Comparison of ENCODE assay signal across 8 cellular contexts in the genomic region with DNA sequence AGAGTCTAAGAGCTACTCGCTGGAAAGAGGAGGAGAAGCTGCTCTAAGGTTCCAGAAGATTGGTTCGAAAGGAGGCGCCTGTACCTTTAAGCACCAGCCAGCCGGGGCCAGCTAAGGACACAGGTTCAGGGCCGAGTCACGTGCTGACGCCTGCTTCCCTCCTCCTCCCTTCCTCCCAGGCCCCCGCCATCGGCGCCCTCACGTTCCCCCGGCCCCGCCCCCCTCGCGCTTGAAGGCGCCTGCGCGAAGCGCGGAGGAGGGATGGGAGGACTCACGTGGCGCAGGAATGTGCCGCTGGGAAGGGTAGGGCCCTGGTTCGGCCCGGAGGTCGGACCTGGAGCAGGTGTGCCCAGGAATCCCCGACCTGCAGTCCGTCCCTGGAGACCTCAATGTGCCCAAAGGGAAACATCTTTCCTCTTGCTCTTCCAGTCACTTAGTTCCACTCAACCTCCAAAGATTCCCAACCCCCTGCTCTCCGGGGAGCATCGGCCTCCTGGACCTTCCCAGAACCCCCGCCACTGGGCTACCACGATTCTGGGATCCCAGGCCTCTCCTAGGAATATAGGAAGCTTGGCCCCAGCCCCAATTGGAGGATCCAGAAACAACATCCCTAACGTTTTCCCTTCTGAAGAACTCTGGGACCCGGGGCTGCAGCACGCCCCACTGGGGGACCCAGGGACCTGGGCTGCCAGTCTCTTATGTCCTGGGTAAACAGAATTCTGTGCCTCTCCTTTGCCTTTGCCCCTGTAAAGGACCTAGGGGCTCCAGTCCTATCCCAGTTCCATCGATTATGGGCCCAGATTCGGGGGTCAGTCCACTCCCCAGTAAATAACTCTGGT. TPM values are rescaled to one million over a fixed set of nuclear protein-coding genes. Genes with fewer than 3 reads are reported as not detected.
DNase-seq lines count a peak whose midpoint lies in the region; ATAC-seq, FAIRE-seq and TF ChIP-seq lines count a peak whose summit lies in the region.

No MANE protein-coding gene starts in this region.

- ATAC-seq in HG03139 (IDR thresholded peaks at IDR 0.05; ENCODE audit: unreplicated experiment): peak; percentile 39
- ATAC-seq in central memory CD8-positive, alpha-beta T cell (replicated peaks; ENCODE audit: extremely low read depth, poor library complexity, severe bottlenecking): no peak
- no peak for ATAC-seq in HG03159 (IDR thresholded peaks at IDR 0.05; ENCODE audit: unreplicated experiment)

- H3K27ac Mint-ChIP-seq in central memory CD8-positive, alpha-beta T cell (ENCODE audit: low read depth): peak overlapping the region; percentile 79

- peak; percentile 91 for DNase-seq in NCI-H446 treated with DMSO at 0.1 percent for 48 hours (lab: John Stamatoyannopoulos, UW)
- DNase-seq in activated CD4-positive, CD25-positive, alpha-beta regulatory T cell treated with anti-CD3 and anti-CD28 coated beads, Interleukin-2, amount 50 U/mL, for 72 hours: peak; percentile 91
- peak; percentile 70 to 76 for DNase-seq in central memory CD8-positive, alpha-beta T cell (ENCODE audit: low spot score in 2 of 2)
- DNase-seq in keratinocyte (ENCODE audit: low read depth, low spot score): peak; percentile 84
- DNase-seq in stimulated activated CD4-positive, alpha-beta T cell treated with anti-CD3 and anti-CD28 coated beads, Interleukin-12 subunit alpha, Interleukin-12 subunit beta, amount 100 ng/mL, for 4 hours: peak; percentile 95

- dilution Hi-C loops in keratinocyte (cut with MboI; ENCODE audit: extremely low pct_ligation_motif_present, low sequenced_read_pairs): no loop called here

- no peaks in the 10 kb centered on the region for H4K20me1 ChIP-seq in keratinocyte (ENCODE audit: control insufficient read depth, extremely low read depth, insufficient read depth, low read length)

- no peaks in the 10 kb centered on the region for H3K79me2 ChIP-seq in keratinocyte (ENCODE audit: control insufficient read depth, insufficient read depth, low read length)

- peak overlapping the region; percentile 86 for H3K4me2 ChIP-seq in keratinocyte (ENCODE audit: control insufficient read depth, extremely low read depth, insufficient read depth, low read depth, low read length)

- peak; percentile 77 for FAIRE-seq in keratinocyte (lab: Jason Lieb, UNC)

- H3K27ac ChIP-seq in keratinocyte (ENCODE audit: control insufficient read depth, insufficient read depth, low read length): peak overlapping the region; percentile 82

- H3K36me3 ChIP-seq in keratinocyte (ENCODE audit: control insufficient read depth in 2 of 2, extremely low read depth in 1 of 2, insufficient read depth in 2 of 2, low read length in 2 of 2): no peaks in the 10 kb centered on the region

- peaks cover 39% of the 10 kb centered on the region for H3K4me1 Mint-ChIP-seq in central memory CD8-positive, alpha-beta T cell

- peak overlapping the region; percentile 78 for H2AFZ ChIP-seq in keratinocyte (ENCODE audit: control insufficient read depth, low read length)

- H3K4me3 ChIP-seq in GM08714 (ENCODE audit: low read length) (peak overlapping the region; percentile 48; the same call in 1 of the 2 replicates), keratinocyte (ENCODE audit: control insufficient read depth in 2 of 3, extremely low read depth in 1 of 3, insufficient read depth in 2 of 3, low read depth in 1 of 3, low read length in 3 of 3) (peak overlapping the region in 2 of 3 experiments; percentile 32 to 59)

- H3K27me3 Mint-ChIP-seq in central memory CD8-positive, alpha-beta T cell: no peaks in the 10 kb centered on the region

- peaks cover 41% of the 10 kb centered on the region for H3K36me3 Mint-ChIP-seq in central memory CD8-positive, alpha-beta T cell (ENCODE audit: insufficient read depth)

- peaks cover 55% of the 10 kb centered on the region for H3K4me1 ChIP-seq in keratinocyte (ENCODE audit: control insufficient read depth, extremely low read depth, insufficient read depth, low read length)

- H3K9me3 Mint-ChIP-seq in central memory CD8-positive, alpha-beta T cell: no peaks in the 10 kb centered on the region

- peak overlapping the region; percentile 57 for H3K9ac ChIP-seq in keratinocyte (ENCODE audit: control insufficient read depth, extremely low read depth, insufficient read depth, low read length)

- H3K9me3 ChIP-seq in keratinocyte (ENCODE audit: control insufficient read depth, low read depth, low read length): no peaks in the 10 kb centered on the region

- TF ChIP-seq CTCF in keratinocyte (optimal IDR thresholded peaks at IDR 0.05 in 1 of 3, IDR thresholded peaks at IDR 0.05 in 1 of 3, conservative IDR thresholded peaks at IDR 0.05 in 1 of 3; ENCODE audit: extremely low read depth in 1 of 3, insufficient read depth in 2 of 3, low read length in 3 of 3): no peak

- no peaks in the 10 kb centered on the region for H3K27me3 ChIP-seq in keratinocyte (ENCODE audit: control insufficient read depth, extremely low read depth, insufficient read depth, low read length)

- peak overlapping the region; percentile 85 for H3K4me3 Mint-ChIP-seq in central memory CD8-positive, alpha-beta T cell

- H3K9me1 ChIP-seq in keratinocyte (ENCODE audit: control insufficient read depth, extremely low read depth, insufficient read depth, low read length): no peaks in the 10 kb centered on the region

RNA-seq across cellular contexts. Expression of a gene that starts 2.5 kb away (rescaled TPM):
- polyA plus RNA-seq in keratinocyte: 0.79 to 2.0 TPM (median 1.0 TPM) in 3 replicates
- 19.6 TPM for polyA plus RNA-seq in keratinocyte (2011; ENCODE audit: low read depth)
- polyA plus RNA-seq in keratinocyte (2011; cell fraction: cytosol; rRNA removed): 0.47 and 1.4 TPM in 2 replicates
- 1.0 and 1.6 TPM in 2 replicates for polyA plus RNA-seq in keratinocyte (2011; cell fraction: nucleus; rRNA removed)
- 1.7 and 10.8 TPM in 2 replicates for polyA plus RNA-seq in keratinocyte (2012; ENCODE audit: low replicate concordance)
- 0.53 to 2.1 TPM (median 1.0 TPM) in 3 replicates for polyA minus RNA-seq in keratinocyte
- 2.9 TPM for polyA minus RNA-seq in keratinocyte (2011; cell fraction: cytosol; rRNA and poly(A)+ RNA removed)
- polyA minus RNA-seq in keratinocyte (2011; cell fraction: nucleus; rRNA and poly(A)+ RNA removed): 0.42 and 1.3 TPM in 2 replicates

RNA-seq across cellular contexts. Expression of a gene that starts 11.3 kb away (rescaled TPM):
- polyA plus RNA-seq in keratinocyte: 1.6 to 3.9 TPM (median 1.7 TPM) in 3 replicates
- polyA plus RNA-seq in keratinocyte (2011; ENCODE audit: low read depth): 1.6 TPM
- polyA plus RNA-seq in keratinocyte (2011; cell fraction: cytosol; rRNA removed): 2.2 and 3.1 TPM in 2 replicates
- 2.3 and 3.2 TPM in 2 replicates for polyA plus RNA-seq in keratinocyte (2011; cell fraction: nucleus; rRNA removed)
- polyA plus RNA-seq in keratinocyte (2012; ENCODE audit: low replicate concordance): 7.9 and 10.6 TPM in 2 replicates
- polyA minus RNA-seq in keratinocyte: 0.64 to 4.7 TPM (median 2.9 TPM) in 3 replicates
- 3.1 TPM for polyA minus RNA-seq in keratinocyte (2011; cell fraction: cytosol; rRNA and poly(A)+ RNA removed)
- 1.8 and 5.6 TPM in 2 replicates for polyA minus RNA-seq in keratinocyte (2011; cell fraction: nucleus; rRNA and poly(A)+ RNA removed)

RNA-seq across cellular contexts. Expression of a gene that starts 15.3 kb away (rescaled TPM):
- 2.8 to 3.8 TPM (median 3.4 TPM) in 3 replicates for polyA plus RNA-seq in keratinocyte
- 1.1 TPM for polyA plus RNA-seq in keratinocyte (2011; ENCODE audit: low read depth)
- 1.6 and 4.5 TPM in 2 replicates for polyA plus RNA-seq in keratinocyte (2011; cell fraction: cytosol; rRNA removed)
- polyA plus RNA-seq in keratinocyte (2011; cell fraction: nucleus; rRNA removed): 8.2 and 10.9 TPM in 2 replicates
- polyA plus RNA-seq in keratinocyte (2012; ENCODE audit: low replicate concordance): 2.2 and 6.7 TPM in 2 replicates
- polyA minus RNA-seq in keratinocyte: 4.0 to 7.1 TPM (median 4.4 TPM) in 3 replicates
- polyA minus RNA-seq in keratinocyte (2011; cell fraction: cytosol; rRNA and poly(A)+ RNA removed): 5.8 TPM
- polyA minus RNA-seq in keratinocyte (2011; cell fraction: nucleus; rRNA and poly(A)+ RNA removed): 5.1 and 5.2 TPM in 2 replicates

RNA-seq across cellular contexts. Expression of a gene that starts 15.7 kb away (rescaled TPM):
- polyA plus RNA-seq in keratinocyte: 1,010 to 1,534 TPM (median 1,015 TPM) in 3 replicates
- 166 TPM for polyA plus RNA-seq in keratinocyte (2011; ENCODE audit: low read depth)
- 744 and 1,244 TPM in 2 replicates for polyA plus RNA-seq in keratinocyte (2011; cell fraction: cytosol; rRNA removed)
- 365 and 473 TPM in 2 replicates for polyA plus RNA-seq in keratinocyte (2011; cell fraction: nucleus; rRNA removed)
- polyA plus RNA-seq in keratinocyte (2012; ENCODE audit: low replicate concordance): 1,466 and 2,372 TPM in 2 replicates
- 491 to 622 TPM (median 599 TPM) in 3 replicates for polyA minus RNA-seq in keratinocyte
- 1,163 TPM for polyA minus RNA-seq in keratinocyte (2011; cell fraction: cytosol; rRNA and poly(A)+ RNA removed)
- polyA minus RNA-seq in keratinocyte (2011; cell fraction: nucleus; rRNA and poly(A)+ RNA removed): 177 and 212 TPM in 2 replicates

RNA-seq across cellular contexts. Expression of a gene that starts 19.8 kb away (rescaled TPM):
- 0.06 to 0.31 TPM (median 0.17 TPM) in 3 replicates for polyA plus RNA-seq in keratinocyte
- polyA plus RNA-seq in keratinocyte (2011; ENCODE audit: low read depth): 0.56 TPM
- polyA plus RNA-seq in keratinocyte (2011; cell fraction: cytosol; rRNA removed): 0.10 TPM in 1 of 2 replicates, not detected in the other
- polyA plus RNA-seq in keratinocyte (2011; cell fraction: nucleus; rRNA removed): 0.31 and 0.47 TPM in 2 replicates
- 0.32 and 0.85 TPM in 2 replicates for polyA plus RNA-seq in keratinocyte (2012; ENCODE audit: low replicate concordance)
- 2.7 TPM in 1 of 3 replicates, not detected in the others for polyA minus RNA-seq in keratinocyte
- not detected for polyA minus RNA-seq in keratinocyte (2011; cell fraction: cytosol; rRNA and poly(A)+ RNA removed)
- polyA minus RNA-seq in keratinocyte (2011; cell fraction: nucleus; rRNA and poly(A)+ RNA removed): 0.84 and 0.93 TPM in 2 replicates
